Comparison of ENCODE assay signal across 1 cellular context in the genomic region with DNA sequence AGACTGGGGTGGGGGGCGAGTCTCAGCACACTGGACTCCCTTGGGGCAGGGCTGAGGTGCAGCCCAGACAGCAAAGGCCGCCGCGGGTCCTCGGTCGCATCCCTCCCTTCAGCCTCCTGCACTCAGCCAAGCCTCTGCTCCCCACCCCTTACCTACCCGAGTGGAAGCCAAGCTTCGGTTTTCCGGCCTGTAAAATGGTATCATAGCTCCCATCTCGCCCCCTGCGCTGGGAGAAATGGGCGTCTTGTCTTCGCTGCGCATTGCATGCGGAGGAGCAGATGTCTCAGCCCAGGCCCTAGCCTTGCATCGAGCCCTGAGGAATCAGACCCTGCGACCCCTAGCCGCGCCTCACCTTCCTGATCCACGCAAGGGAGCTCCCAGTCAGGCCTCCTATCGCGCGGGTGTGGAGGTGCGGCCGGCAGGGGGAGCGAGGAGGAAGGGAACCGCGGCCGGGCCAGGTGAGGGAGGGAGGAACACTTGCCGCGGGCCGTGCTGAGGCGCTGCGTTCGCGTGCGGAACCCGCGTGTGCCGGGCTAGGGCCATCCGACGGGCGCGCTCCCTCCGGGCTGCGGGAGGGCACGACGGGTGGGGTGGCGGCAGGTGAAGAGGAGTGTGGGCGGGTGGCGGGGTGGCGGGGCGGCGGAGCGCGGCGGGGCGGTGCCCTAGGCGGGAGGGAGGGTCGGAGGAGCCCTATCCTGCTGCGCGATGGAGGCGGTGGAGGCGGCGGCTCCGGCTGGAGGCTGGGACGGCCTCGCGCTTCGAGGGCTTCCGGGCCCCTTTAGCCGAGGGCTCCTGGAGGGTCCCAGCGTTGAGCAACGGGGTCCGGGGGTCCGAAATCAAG.
TF ChIP-seq lines count a peak whose summit lies in the region.

No MANE protein-coding gene starts in this region.

TF ChIP-seq in K562, 482 proteins besides CTCF, POLR2A, EP300 and RAD21 (continued from another document and continues in another):
- TF ChIP-seq, protein P1, sequence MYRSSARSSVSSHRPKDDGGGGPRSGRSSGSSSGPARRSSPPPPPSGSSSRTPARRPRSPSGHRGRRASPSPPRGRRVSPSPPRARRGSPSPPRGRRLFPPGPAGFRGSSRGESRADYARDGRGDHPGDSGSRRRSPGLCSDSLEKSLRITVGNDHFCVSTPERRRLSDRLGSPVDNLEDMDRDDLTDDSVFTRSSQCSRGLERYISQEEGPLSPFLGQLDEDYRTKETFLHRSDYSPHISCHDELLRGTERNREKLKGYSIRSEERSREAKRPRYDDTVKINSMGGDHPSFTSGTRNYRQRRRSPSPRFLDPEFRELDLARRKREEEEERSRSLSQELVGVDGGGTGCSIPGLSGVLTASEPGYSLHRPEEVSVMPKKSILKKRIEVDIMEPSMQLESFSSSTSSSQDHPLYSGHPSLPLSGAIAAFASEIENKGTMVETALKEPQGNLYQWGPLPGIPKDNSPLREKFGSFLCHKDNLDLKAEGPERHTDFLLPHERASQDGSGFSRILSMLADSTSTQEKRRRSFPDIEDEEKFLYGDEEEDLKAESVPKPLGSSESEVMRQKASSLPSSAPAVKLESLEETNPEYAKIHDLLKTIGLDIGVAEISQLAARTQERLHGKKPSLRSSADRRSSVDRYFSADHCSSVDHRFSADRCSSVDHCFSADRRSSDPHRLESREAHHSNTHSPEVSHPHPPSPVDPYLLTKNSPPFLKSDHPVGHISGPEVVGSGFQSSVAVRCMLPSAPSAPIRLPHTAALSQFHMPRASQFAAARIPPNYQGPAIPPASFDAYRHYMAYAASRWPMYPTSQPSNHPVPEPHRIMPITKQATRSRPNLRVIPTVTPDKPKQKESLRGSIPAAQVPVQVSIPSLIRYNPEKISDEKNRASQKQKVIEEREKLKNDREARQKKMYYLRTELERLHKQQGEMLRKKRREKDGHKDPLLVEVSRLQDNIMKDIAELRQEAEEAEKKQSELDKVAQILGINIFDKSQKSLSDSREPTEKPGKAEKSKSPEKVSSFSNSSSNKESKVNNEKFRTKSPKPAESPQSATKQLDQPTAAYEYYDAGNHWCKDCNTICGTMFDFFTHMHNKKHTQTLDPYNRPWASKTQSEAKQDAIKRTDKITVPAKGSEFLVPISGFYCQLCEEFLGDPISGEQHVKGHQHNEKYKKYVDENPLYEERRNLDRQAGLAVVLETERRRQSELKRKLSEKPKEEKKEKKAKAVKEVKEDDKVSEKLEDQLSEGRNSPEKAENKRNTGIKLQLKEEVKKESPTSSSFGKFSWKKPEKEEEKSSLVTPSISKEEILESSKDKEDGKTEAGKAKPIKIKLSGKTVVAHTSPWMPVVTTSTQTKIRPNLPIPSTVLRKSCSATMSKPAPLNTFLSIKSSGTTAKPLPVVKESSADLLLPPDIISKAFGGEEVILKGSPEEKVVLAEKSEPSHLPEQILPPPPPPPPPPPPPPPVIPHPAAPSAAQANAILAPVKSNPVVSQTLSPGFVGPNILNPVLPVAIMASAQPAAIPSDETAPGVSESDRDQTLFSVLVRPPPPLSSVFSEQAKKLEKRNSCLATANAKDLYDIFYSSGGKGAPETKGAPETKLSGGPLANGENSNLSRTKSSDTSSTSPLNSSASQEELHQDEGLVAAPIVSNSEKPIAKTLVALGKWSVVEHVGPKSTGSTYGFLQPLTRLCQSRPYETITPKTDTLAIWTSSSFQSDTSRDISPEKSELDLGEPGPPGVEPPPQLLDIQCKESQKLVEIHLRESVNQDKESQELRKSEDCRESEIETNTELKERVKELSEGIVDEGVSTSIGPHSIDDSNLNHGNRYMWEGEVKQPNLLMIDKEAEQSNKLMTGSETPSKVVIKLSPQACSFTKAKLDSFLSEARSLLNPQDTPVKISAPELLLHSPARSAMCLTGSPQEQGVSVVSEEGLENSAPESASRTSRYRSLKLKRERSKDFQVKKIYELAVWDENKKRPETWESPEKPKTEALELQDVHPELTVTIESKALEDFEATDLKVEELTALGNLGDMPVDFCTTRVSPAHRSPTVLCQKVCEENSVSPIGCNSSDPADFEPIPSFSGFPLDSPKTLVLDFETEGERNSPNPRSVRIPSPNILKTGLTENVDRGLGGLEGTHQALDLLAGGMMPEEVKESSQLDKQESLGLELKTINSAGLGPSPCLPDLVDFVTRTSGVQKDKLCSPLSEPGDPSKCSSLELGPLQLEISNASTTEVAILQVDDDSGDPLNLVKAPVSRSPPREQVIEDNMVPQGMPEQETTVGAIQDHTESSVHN (IDR thresholded peaks at IDR 0.05; ENCODE audit: borderline replicate concordance in 1 of 2, low read depth in 1 of 2), result no peak
- TF ChIP-seq CBFA2T3 (IDR thresholded peaks at IDR 0.05), result no peak
- no peak for TF ChIP-seq CHD1 (IDR thresholded peaks at IDR 0.05; ENCODE audit: low read length)
- TF ChIP-seq ERF (CRISPR knock-in tag; IDR thresholded peaks at IDR 0.05), result peak; percentile 77; the same call in 1 of the 2 replicates
- TF ChIP-seq, protein P2, sequence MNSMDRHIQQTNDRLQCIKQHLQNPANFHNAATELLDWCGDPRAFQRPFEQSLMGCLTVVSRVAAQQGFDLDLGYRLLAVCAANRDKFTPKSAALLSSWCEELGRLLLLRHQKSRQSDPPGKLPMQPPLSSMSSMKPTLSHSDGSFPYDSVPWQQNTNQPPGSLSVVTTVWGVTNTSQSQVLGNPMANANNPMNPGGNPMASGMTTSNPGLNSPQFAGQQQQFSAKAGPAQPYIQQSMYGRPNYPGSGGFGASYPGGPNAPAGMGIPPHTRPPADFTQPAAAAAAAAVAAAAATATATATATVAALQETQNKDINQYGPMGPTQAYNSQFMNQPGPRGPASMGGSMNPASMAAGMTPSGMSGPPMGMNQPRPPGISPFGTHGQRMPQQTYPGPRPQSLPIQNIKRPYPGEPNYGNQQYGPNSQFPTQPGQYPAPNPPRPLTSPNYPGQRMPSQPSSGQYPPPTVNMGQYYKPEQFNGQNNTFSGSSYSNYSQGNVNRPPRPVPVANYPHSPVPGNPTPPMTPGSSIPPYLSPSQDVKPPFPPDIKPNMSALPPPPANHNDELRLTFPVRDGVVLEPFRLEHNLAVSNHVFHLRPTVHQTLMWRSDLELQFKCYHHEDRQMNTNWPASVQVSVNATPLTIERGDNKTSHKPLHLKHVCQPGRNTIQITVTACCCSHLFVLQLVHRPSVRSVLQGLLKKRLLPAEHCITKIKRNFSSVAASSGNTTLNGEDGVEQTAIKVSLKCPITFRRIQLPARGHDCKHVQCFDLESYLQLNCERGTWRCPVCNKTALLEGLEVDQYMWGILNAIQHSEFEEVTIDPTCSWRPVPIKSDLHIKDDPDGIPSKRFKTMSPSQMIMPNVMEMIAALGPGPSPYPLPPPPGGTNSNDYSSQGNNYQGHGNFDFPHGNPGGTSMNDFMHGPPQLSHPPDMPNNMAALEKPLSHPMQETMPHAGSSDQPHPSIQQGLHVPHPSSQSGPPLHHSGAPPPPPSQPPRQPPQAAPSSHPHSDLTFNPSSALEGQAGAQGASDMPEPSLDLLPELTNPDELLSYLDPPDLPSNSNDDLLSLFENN (IDR thresholded peaks at IDR 0.05; ENCODE audit: low read depth in 2 of 2, low read length in 2 of 2), result peak; percentile 44 to 55; a peak in 2 of 4 replicates
- TF ChIP-seq NFIC (IDR thresholded peaks at IDR 0.05), result peak; percentile 73
- TF ChIP-seq, protein P3, sequence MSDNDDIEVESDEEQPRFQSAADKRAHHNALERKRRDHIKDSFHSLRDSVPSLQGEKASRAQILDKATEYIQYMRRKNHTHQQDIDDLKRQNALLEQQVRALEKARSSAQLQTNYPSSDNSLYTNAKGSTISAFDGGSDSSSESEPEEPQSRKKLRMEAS (CRISPR knock-in tag; IDR thresholded peaks at IDR 0.05), result no peak
- TF ChIP-seq NFYB (IDR thresholded peaks at IDR 0.05; ENCODE audit: extremely low read depth, insufficient read length), result no peak
- no peak for TF ChIP-seq EHMT2 (IDR thresholded peaks at IDR 0.05)
- TF ChIP-seq, protein P4, sequence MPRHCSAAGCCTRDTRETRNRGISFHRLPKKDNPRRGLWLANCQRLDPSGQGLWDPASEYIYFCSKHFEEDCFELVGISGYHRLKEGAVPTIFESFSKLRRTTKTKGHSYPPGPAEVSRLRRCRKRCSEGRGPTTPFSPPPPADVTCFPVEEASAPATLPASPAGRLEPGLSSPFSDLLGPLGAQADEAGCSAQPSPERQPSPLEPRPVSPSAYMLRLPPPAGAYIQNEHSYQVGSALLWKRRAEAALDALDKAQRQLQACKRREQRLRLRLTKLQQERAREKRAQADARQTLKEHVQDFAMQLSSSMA (CRISPR knock-in tag; IDR thresholded peaks at IDR 0.05), result 0 out of 2 replicates have a peak, but pooled peaks have one; percentile 30
- TF ChIP-seq ZNF445 (CRISPR knock-in tag; IDR thresholded peaks at IDR 0.05; ENCODE audit: low read depth), result no peak
- TF ChIP-seq TEAD4 (IDR thresholded peaks at IDR 0.05; ENCODE audit: low read length), result peak; percentile 12; the same call in 1 of the 2 replicates
- no peak for TF ChIP-seq TEAD4 (CRISPR knock-in tag; IDR thresholded peaks at IDR 0.05; ENCODE audit: borderline replicate concordance)
- TF ChIP-seq, protein P5, sequence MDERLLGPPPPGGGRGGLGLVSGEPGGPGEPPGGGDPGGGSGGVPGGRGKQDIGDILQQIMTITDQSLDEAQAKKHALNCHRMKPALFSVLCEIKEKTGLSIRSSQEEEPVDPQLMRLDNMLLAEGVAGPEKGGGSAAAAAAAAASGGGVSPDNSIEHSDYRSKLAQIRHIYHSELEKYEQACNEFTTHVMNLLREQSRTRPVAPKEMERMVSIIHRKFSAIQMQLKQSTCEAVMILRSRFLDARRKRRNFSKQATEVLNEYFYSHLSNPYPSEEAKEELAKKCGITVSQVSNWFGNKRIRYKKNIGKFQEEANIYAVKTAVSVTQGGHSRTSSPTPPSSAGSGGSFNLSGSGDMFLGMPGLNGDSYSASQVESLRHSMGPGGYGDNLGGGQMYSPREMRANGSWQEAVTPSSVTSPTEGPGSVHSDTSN (CRISPR knock-in tag; IDR thresholded peaks at IDR 0.05; ENCODE audit: low read depth), result 0 out of 2 replicates have a peak, but pooled peaks have one; percentile 17
- TF ChIP-seq, protein P5 (tag; conservative IDR thresholded peaks at IDR 0.05; ENCODE audit: low read depth), result no peak
- no peak for TF ChIP-seq ZNF79 (CRISPR knock-in tag; IDR thresholded peaks at IDR 0.05; ENCODE audit: low read depth)
- no peak for TF ChIP-seq TRIM28 (IDR thresholded peaks at IDR 0.05)
- peak; percentile 84; the same call in 1 of the 2 replicates for TF ChIP-seq HDGF (IDR thresholded peaks at IDR 0.05)
- no peak for TF ChIP-seq MECOM (CRISPR knock-in tag; IDR thresholded peaks at IDR 0.05)
- peak; percentile 92 for TF ChIP-seq BCOR (IDR thresholded peaks at IDR 0.05)
- TF ChIP-seq, protein P6, sequence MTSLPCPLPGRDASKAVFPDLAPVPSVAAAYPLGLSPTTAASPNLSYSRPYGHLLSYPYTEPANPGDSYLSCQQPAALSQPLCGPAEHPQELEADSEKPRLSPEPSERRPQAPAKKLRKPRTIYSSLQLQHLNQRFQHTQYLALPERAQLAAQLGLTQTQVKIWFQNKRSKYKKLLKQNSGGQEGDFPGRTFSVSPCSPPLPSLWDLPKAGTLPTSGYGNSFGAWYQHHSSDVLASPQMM (CRISPR knock-in tag; IDR thresholded peaks at IDR 0.05), result no peak
- no peak for TF ChIP-seq ZNF347 (CRISPR knock-in tag; IDR thresholded peaks at IDR 0.05; ENCODE audit: low read depth)
- TF ChIP-seq RBM17 (IDR thresholded peaks at IDR 0.05; ENCODE audit: borderline replicate concordance, low read depth, low read length), result no peak
- TF ChIP-seq SIN3B (IDR thresholded peaks at IDR 0.05; ENCODE audit: low read depth), result peak; percentile 56; the same call in 1 of the 2 replicates
- no peak for TF ChIP-seq SETDB1 (IDR thresholded peaks at IDR 0.05; ENCODE audit: low read length)
- TF ChIP-seq, protein P7, sequence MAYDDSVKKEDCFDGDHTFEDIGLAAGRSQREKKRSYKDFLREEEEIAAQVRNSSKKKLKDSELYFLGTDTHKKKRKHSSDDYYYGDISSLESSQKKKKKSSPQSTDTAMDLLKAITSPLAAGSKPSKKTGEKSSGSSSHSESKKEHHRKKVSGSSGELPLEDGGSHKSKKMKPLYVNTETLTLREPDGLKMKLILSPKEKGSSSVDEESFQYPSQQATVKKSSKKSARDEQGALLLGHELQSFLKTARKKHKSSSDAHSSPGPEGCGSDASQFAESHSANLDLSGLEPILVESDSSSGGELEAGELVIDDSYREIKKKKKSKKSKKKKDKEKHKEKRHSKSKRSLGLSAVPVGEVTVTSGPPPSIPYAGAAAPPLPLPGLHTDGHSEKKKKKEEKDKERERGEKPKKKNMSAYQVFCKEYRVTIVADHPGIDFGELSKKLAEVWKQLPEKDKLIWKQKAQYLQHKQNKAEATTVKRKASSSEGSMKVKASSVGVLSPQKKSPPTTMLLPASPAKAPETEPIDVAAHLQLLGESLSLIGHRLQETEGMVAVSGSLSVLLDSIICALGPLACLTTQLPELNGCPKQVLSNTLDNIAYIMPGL (CRISPR knock-in tag; IDR thresholded peaks at IDR 0.05), result peak; percentile 55; the same call in 1 of the 2 replicates
- TF ChIP-seq STAG1 (CRISPR knock-in tag; IDR thresholded peaks at IDR 0.05; ENCODE audit: borderline replicate concordance), result no peak
- no peak for TF ChIP-seq EP400 (IDR thresholded peaks at IDR 0.05)
- no peak for TF ChIP-seq RBM39 (optimal IDR thresholded peaks at IDR 0.05; ENCODE audit: low read depth, low read length)
- no peak for TF ChIP-seq CEBPG (CRISPR knock-in tag; IDR thresholded peaks at IDR 0.05)
- TF ChIP-seq CEBPG (tag; conservative IDR thresholded peaks at IDR 0.05 in 1 of 2, IDR thresholded peaks at IDR 0.05 in 1 of 2), result no peak
- no peak for TF ChIP-seq SMARCB1 (IDR thresholded peaks at IDR 0.05; ENCODE audit: insufficient read length, low read depth)
- TF ChIP-seq DIDO1 (tag; IDR thresholded peaks at IDR 0.05; ENCODE audit: low read depth), result no peak
- TF ChIP-seq, protein P8, sequence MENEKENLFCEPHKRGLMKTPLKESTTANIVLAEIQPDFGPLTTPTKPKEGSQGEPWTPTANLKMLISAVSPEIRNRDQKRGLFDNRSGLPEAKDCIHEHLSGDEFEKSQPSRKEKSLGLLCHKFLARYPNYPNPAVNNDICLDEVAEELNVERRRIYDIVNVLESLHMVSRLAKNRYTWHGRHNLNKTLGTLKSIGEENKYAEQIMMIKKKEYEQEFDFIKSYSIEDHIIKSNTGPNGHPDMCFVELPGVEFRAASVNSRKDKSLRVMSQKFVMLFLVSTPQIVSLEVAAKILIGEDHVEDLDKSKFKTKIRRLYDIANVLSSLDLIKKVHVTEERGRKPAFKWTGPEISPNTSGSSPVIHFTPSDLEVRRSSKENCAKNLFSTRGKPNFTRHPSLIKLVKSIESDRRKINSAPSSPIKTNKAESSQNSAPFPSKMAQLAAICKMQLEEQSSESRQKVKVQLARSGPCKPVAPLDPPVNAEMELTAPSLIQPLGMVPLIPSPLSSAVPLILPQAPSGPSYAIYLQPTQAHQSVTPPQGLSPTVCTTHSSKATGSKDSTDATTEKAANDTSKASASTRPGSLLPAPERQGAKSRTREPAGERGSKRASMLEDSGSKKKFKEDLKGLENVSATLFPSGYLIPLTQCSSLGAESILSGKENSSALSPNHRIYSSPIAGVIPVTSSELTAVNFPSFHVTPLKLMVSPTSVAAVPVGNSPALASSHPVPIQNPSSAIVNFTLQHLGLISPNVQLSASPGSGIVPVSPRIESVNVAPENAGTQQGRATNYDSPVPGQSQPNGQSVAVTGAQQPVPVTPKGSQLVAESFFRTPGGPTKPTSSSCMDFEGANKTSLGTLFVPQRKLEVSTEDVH (IDR thresholded peaks at IDR 0.05; ENCODE audit: low read depth, partially characterized antibody), result no peak
- no peak for TF ChIP-seq PCBP2 (IDR thresholded peaks at IDR 0.05; ENCODE audit: low read depth, low read length, poor library complexity, severe bottlenecking)
- no peak for TF ChIP-seq NFATC3 (IDR thresholded peaks at IDR 0.05)
